Comparison of ENCODE assay signal across 24 cellular contexts in genomic region chr22:50004923-50005322, GRCh38. TPM values are rescaled to one million over a fixed set of nuclear protein-coding genes. Genes with fewer than 3 reads are reported as not detected.
"Had no signal": no experiment of that assay in that cellular context is flagged by ENCODE, and none has a peak within 500 bp of the region (broad histone marks: within the 10 kb centered on the region; RNA-seq: fewer than 3 reads in every experiment).

No MANE protein-coding gene starts in this region.

- H3K4me1 ChIP-seq: gastrocnemius medialis, pancreas, right lobe of liver had no signal

- H3K4me3 ChIP-seq: gastrocnemius medialis, left lung, pancreas, right lobe of liver had no signal

- H3K36me3 ChIP-seq: gastrocnemius medialis, left lung, neutrophil, pancreas, right lobe of liver had no signal

- H3K27ac ChIP-seq: gastrocnemius medialis, left lung, neutrophil, pancreas, right lobe of liver, VCaP had no signal

- H3K9me3 ChIP-seq: gastrocnemius medialis, left lung, neutrophil, pancreas, right lobe of liver had no signal

- H3K27me3 ChIP-seq: right lobe of liver had no signal

- DNase-seq: activated CD4-positive, CD25-positive, alpha-beta regulatory T cell treated with anti-CD3 and anti-CD28 coated beads, Interleukin-2, amount 50 U/mL, for 72 hours; activated CD8-positive, alpha-beta T cell treated with anti-CD3 and anti-CD28 coated beads for 36 hours; activated gamma-delta T cell; activated T-cell treated with anti-CD3 and anti-CD28 coated beads, Interleukin-2, amount 50 U/mL, for 4 hours; cerebellar nuclear complex; effector CD8-positive, alpha-beta T cell; gastrocnemius medialis; left lung; right lobe of liver; small intestine; stimulated activated CD4-positive, alpha-beta T cell treated with anti-CD3 and anti-CD28 coated beads, Interleukin-15, amount 100 ng/mL, for 24 hours; stimulated activated CD4-positive, alpha-beta T cell treated with anti-CD3 and anti-CD28 coated beads, Interleukin-2, amount 100 ng/mL, for 48 hours; stimulated activated naive CD8-positive, alpha-beta T cell treated with anti-CD3 and anti-CD28 coated beads, Interleukin-15, amount 100 ng/mL, for 72 hours; trophoblast cell had no signal

RNA-seq across cellular contexts. Expression of gene IL17REL, which starts 7.6 kb away (rescaled TPM):
- total RNA-seq: bronchial epithelial cell; esophagus mucosa; gastrocnemius medialis; kidney epithelial cell; left lung; lung microvascular endothelial cell; natural killer cell treated with Interleukin-12 subunit alpha and Interleukin-12 subunit beta and Interleukin-15 and Interleukin-18, amount 100 ng/mL, for 72 hours; pancreas; right lobe of liver had no signal

RNA-seq across cellular contexts. Expression of gene TTLL8, which starts 53.2 kb away (rescaled TPM):
- total RNA-seq: activated CD8-positive, alpha-beta T cell treated with anti-CD3 and anti-CD28 coated beads for 36 hours; activated T-cell treated with anti-CD3 and anti-CD28 coated beads, Interleukin-2, amount 50 U/mL, for 4 hours; bronchial epithelial cell; esophagus mucosa; gastrocnemius medialis; kidney epithelial cell; left lung; lung microvascular endothelial cell; natural killer cell treated with Interleukin-12 subunit alpha and Interleukin-12 subunit beta and Interleukin-15 and Interleukin-18, amount 100 ng/mL, for 72 hours; pancreas; pulmonary artery endothelial cell; right lobe of liver; temporal lobe had no signal
